ENCODE assay signal across 8 cellular contexts in genomic region chrX:21374994-21375794, GRCh38. TPM values are rescaled to one million over a fixed set of nuclear protein-coding genes. Genes with fewer than 3 reads are reported as not detected.
DNase-seq lines count a peak whose midpoint lies in the region; ATAC-seq, FAIRE-seq and TF ChIP-seq lines count a peak whose summit lies in the region.

No MANE protein-coding gene starts in this region.

- no peak for TF ChIP-seq EP300 in GM12878 (IDR thresholded peaks at IDR 0.05; ENCODE audit: borderline replicate concordance in 1 of 2, control insufficient read depth in 1 of 2, low read depth in 2 of 2, low read length in 2 of 2)

- TF ChIP-seq CTCF in GM12878 (IDR thresholded peaks at IDR 0.05 in 2 of 3, conservative IDR thresholded peaks at IDR 0.05 in 1 of 3; ENCODE audit: control insufficient read depth in 2 of 3, extremely low read depth in 1 of 3, insufficient read depth in 1 of 3, low read depth in 3 of 3, low read length in 3 of 3) (no peak), lower lobe of right lung (IDR thresholded peaks at IDR 0.05) (no peak)

- H3K27me3 Mint-ChIP-seq in activated T-cell treated with anti-CD3 and anti-CD28 coated beads, Interleukin-2, amount 50 U/mL, for 4 hours (ENCODE audit: low read depth) = no peaks in the 10 kb centered on the region

- intact Hi-C loops in GM12878 (cut with micrococcal nuclease; ENCODE audit: unreplicated experiment) (no loop called here), lower lobe of right lung (cut with DNase I) (no loop called here)

- no peaks in the 10 kb centered on the region for H3K9me3 Mint-ChIP-seq in activated T-cell treated with anti-CD3 and anti-CD28 coated beads, Interleukin-2, amount 50 U/mL, for 4 hours

- peak overlapping the region; percentile 44 for H2AFZ ChIP-seq in GM12878 (ENCODE audit: control insufficient read depth, low read depth, low read length)

- no peaks in the 10 kb centered on the region for H3K79me2 ChIP-seq in GM12878 (ENCODE audit: control insufficient read depth, insufficient read depth, low read length)

- H3K27me3 ChIP-seq in GM12878 (replicated peaks in 1 of 2; ENCODE audit: control insufficient read depth in 2 of 2, insufficient read depth in 2 of 2, low read length in 1 of 2) = no peaks in the 10 kb centered on the region; a peak in 2 of 4 replicates
- peaks cover 11% of the 10 kb centered on the region for H3K27me3 ChIP-seq in lower lobe of right lung (ENCODE audit: low read depth)

- SMC1A ChIA-PET in GM12878 (lab: Charles Lee; ENCODE audit: uncharacterized antibody, unreplicated experiment) = interaction anchor here (0.6 kb wide), 1 partner anchor 25 kb away, joined by 3 read pairs; no protein-coding TSS in a partner anchor

- POLR2A ChIA-PET in GM12878 (lab: Charles Lee) = interaction anchor here (1.0 to 1.3 kb wide), 2 partner anchors 9 to 18 kb away, joined by 3 to 5 read pairs; no protein-coding TSS in a partner anchor

- peak overlapping the region; percentile 89 for H3K4me3 Mint-ChIP-seq in activated T-cell treated with anti-CD3 and anti-CD28 coated beads, Interleukin-2, amount 50 U/mL, for 4 hours

- no peaks in the 10 kb centered on the region for H3K4me1 ChIP-seq in GM12878 (ENCODE audit: control insufficient read depth, insufficient read depth, low read length)
- H3K4me1 ChIP-seq in lower lobe of right lung = no peaks in the 10 kb centered on the region
- no peaks in the 10 kb centered on the region for H3K4me1 ChIP-seq in urinary bladder (ENCODE audit: insufficient read depth)

- no peak for FAIRE-seq in GM12878 (lab: Jason Lieb, UNC)

- no TSS peak for BruUV-seq in GM12878 (replicated peaks; lab: Mats Ljungman, UMichigan)

- H3K27ac ChIP-seq in GM12878 (ENCODE audit: control insufficient read depth, insufficient read depth) (no peak overlapping the region), lower lobe of right lung (no peak overlapping the region), urinary bladder (ENCODE audit: low read depth) (no peak overlapping the region)

- in situ Hi-C loops in GM12878 (cut with MboI) = no loop called here

- no peak for DNase-seq in activated T-cell treated with anti-CD3 and anti-CD28 coated beads, Interleukin-2, amount 50 U/mL, for 4 hours
- no peak for DNase-seq in activated T-cell treated with anti-CD3 and anti-CD28 coated beads, Interleukin-2, amount 50 U/mL, for 1 hour
- DNase-seq in GM12878 (ENCODE audit: low read depth, low spot score) (no peak), lower lobe of right lung (peak; percentile 32), HCEC 1CT (no peak), NCI-H2107 (lab: John Stamatoyannopoulos, UW) (no peak)

- RAD21 ChIA-PET in GM12878 (lab: Charles Lee; ENCODE audit: unreplicated experiment) = interaction anchor here (0.7 to 1.1 kb wide), 3 partner anchors 106 to 422 kb away, joined by 3 read pairs; no protein-coding TSS in a partner anchor

- no peaks in the 10 kb centered on the region for H3K9me3 ChIP-seq in GM12878 (replicated peaks; ENCODE audit: control insufficient read depth, insufficient read depth, low read length)
- H3K9me3 ChIP-seq in lower lobe of right lung = no peaks in the 10 kb centered on the region

- no peaks in the 10 kb centered on the region for H3K36me3 ChIP-seq in GM12878 (ENCODE audit: control insufficient read depth in 2 of 2, insufficient read depth in 2 of 2, low read length in 1 of 2)
- H3K36me3 ChIP-seq in lower lobe of right lung = no peaks in the 10 kb centered on the region
- no peaks in the 10 kb centered on the region for H3K36me3 ChIP-seq in urinary bladder (ENCODE audit: insufficient read depth)

- peaks cover 29% of the 10 kb centered on the region for H3K4me1 Mint-ChIP-seq in activated T-cell treated with anti-CD3 and anti-CD28 coated beads, Interleukin-2, amount 50 U/mL, for 4 hours (ENCODE audit: low read depth)

- peak in 1 of 2 donors; percentile 11 for ATAC-seq in activated T-cell treated with anti-CD3 and anti-CD28 coated beads, Interleukin-2, amount 50 U/mL, for 4 hours
- ATAC-seq in HG03354 (IDR thresholded peaks at IDR 0.05; ENCODE audit: poor library complexity, severe bottlenecking, unreplicated experiment) = peak; percentile 20
- no peak for ATAC-seq in GM12878
- peak; percentile 13 to 27 for ATAC-seq in lower lobe of right lung

- H4K20me1 ChIP-seq in GM12878 (ENCODE audit: control insufficient read depth, insufficient read depth) = no peaks in the 10 kb centered on the region

- WGBS in GM12878 (ENCODE audit: insufficient coverage, insufficient replicate concordance, low lambda C conversion rate, missing lambda C conversion rate) = 20% methylated on average over 28 of the region's 48 CpGs
- WGBS in urinary bladder = 2% methylated on average over 48 of the region's 48 CpGs

- peak overlapping the region; percentile 44; the same call in 1 of the 2 replicates for H3K4me2 ChIP-seq in GM12878 (ENCODE audit: control insufficient read depth, insufficient read depth)

- TF ChIP-seq POLR2A in GM12878 (IDR thresholded peaks at IDR 0.05; ENCODE audit: low read depth, low read length) = no peak

- CTCF ChIA-PET in GM12878 (lab: Yijun Ruan, JAX) = interaction anchor here (1.5 to 2.3 kb wide), 3 partner anchors 9 to 845 kb away, joined by 3 to 10 read pairs (median 6); no protein-coding TSS in a partner anchor

- H3K9ac ChIP-seq in GM12878 (ENCODE audit: control insufficient read depth, insufficient read depth, low read length) = peak overlapping the region; percentile 20; the same call in 1 of the 2 replicates

- H3K4me3 ChIP-seq in GM12878 (peak overlapping the region; percentile 57), lower lobe of right lung (peak overlapping the region; percentile 59), urinary bladder (ENCODE audit: low read depth, low read length) (peak overlapping the region; percentile 57)

- no peaks in the 10 kb centered on the region for H3K36me3 Mint-ChIP-seq in activated T-cell treated with anti-CD3 and anti-CD28 coated beads, Interleukin-2, amount 50 U/mL, for 4 hours (ENCODE audit: insufficient read depth)

- TF ChIP-seq RAD21 in GM12878 (IDR thresholded peaks at IDR 0.05; ENCODE audit: insufficient read depth, low read depth, low read length) = no peak

TF ChIP-seq in GM12878, 131 proteins besides CTCF, POLR2A, EP300 and RAD21:
- no peak for TF ChIP-seq EED (IDR thresholded peaks at IDR 0.05; ENCODE audit: low read depth)
- TF ChIP-seq FOS (IDR thresholded peaks at IDR 0.05; ENCODE audit: borderline replicate concordance, extremely low read depth, insufficient read length) = no peak
- no peak for TF ChIP-seq SMARCA5 (IDR thresholded peaks at IDR 0.05)
- TF ChIP-seq SUZ12 (IDR thresholded peaks at IDR 0.05; ENCODE audit: unreplicated experiment) = no peak

RNA-seq across cellular contexts. Expression of gene CNKSR2, which starts 1.0 kb away (rescaled TPM):
- total RNA-seq in activated T-cell treated with anti-CD3 and anti-CD28 coated beads, Interleukin-2, amount 50 U/mL, for 4 hours = 10 to 100 TPM in 1 of 3 donors, 1 to 10 TPM in 2; 6.4 to 11.4 (median 9.0) TPM
- total RNA-seq in GM12878 (2013; cell fraction: nucleolus; rRNA removed) = not detected in 2 replicates
- 0.11 and 0.23 TPM in 2 replicates for total RNA-seq in GM12878 (2014; rRNA removed)
- 0.05 and 0.13 TPM in 2 replicates for total RNA-seq in GM12878 (2014; rRNA removed; fragmentation: Illumina TruSeq; extraction: Trizol)
- total RNA-seq in GM12878 (2021) = 0.18 TPM in 1 of 2 replicates, not detected in the other
- polyA plus RNA-seq in GM12878 (2011; ENCODE audit: low read depth) = 0.49 TPM
- 0.66 and 0.69 TPM in 2 replicates for polyA plus RNA-seq in GM12878 (2011; rRNA removed)
- 0.48 and 0.70 TPM in 2 replicates for polyA plus RNA-seq in GM12878 (2011; cell fraction: cytosol; rRNA removed)
- 1.2 and 1.3 TPM in 2 replicates for polyA plus RNA-seq in GM12878 (2011; cell fraction: nucleus; rRNA removed)
- polyA plus RNA-seq in GM12878 (2012) = 0.42 and 0.43 TPM in 2 replicates
- 0.18 and 0.27 TPM in 2 replicates for polyA plus RNA-seq in GM12878 (2014; fragmentation: Illumina TruSeq; extraction: Trizol)
- polyA plus RNA-seq in GM12878 (2014; fragmentation: Nextera tagmentation; extraction: Ambion mirVana) = under 1 TPM in 1 of 2 experiments, not detected in 1; 0.02 TPM
- 0.06 TPM in 1 of 2 replicates, not detected in the other for polyA plus RNA-seq in GM12878 (2014; rRNA removed)
- polyA plus RNA-seq in GM12878 (2016; fragmentation: Nextera tagmentation; extraction: Ambion mirVana) = not detected
- 2.6 and 2.7 TPM in 2 replicates for polyA minus RNA-seq in GM12878 (2011; rRNA and poly(A)+ RNA removed)
- 0.67 and 1.2 TPM in 2 replicates for polyA minus RNA-seq in GM12878 (2011; cell fraction: cytosol; rRNA and poly(A)+ RNA removed)
- polyA minus RNA-seq in GM12878 (2011; cell fraction: nucleus; rRNA and poly(A)+ RNA removed) = 2.9 and 6.0 TPM in 2 replicates
- total RNA-seq in lower lobe of right lung = 4.6 TPM
- 16.1 TPM for total RNA-seq in urinary bladder
- 1.2 TPM for polyA plus RNA-seq in urinary bladder
